In genomic region chr1:63936276-63936675, GRCh38 we compare ENCODE assay signal across 16 cellular contexts.
DNase-seq lines count a peak whose midpoint lies in the region; TF ChIP-seq lines count a peak whose summit lies in the region.
"Had no signal": no experiment of that assay in that cellular context is flagged by ENCODE, and none has a peak within 500 bp of the region (broad histone marks: within the 10 kb centered on the region; RNA-seq: fewer than 3 reads in every experiment).

No MANE protein-coding gene starts in this region.

- H3K36me3 Mint-ChIP-seq in nephron (ENCODE audit: low read depth): no peaks in the 10 kb centered on the region
- H3K36me3 Mint-ChIP-seq in activated T-helper 2 cell treated with anti-CD3 and anti-CD28 coated beads, Interferon-gamma antibody, Interleukin-2, Interleukin-4, amounts not matched to agents 10 μg/mL and 5 μg/mL and 100 μg/mL, durations not matched to agents 14 hours and 24 hours and 36 hours (ENCODE audit: low read depth): no peaks in the 10 kb centered on the region
- no peaks in the 10 kb centered on the region for H3K36me3 Mint-ChIP-seq in immature natural killer cell
- H3K36me3 Mint-ChIP-seq: CD4-positive, alpha-beta memory T cell had no signal

- H3K27ac Mint-ChIP-seq in nephron: peak overlapping the region; percentile 95 to 97 (median 96)
- H3K27ac Mint-ChIP-seq in activated T-helper 2 cell treated with anti-CD3 and anti-CD28 coated beads, Interferon-gamma antibody, Interleukin-2, Interleukin-4, amounts not matched to agents 10 μg/mL and 5 μg/mL and 100 μg/mL, durations not matched to agents 14 hours and 24 hours and 36 hours: no peak overlapping the region
- no peak overlapping the region for H3K27ac Mint-ChIP-seq in immature natural killer cell
- H3K27ac Mint-ChIP-seq: B cell; CD4-positive, alpha-beta memory T cell; GM23338; H9 had no signal

- H3K4me3 Mint-ChIP-seq in nephron: no peak overlapping the region
- no peak overlapping the region for H3K4me3 Mint-ChIP-seq in activated T-helper 2 cell treated with anti-CD3 and anti-CD28 coated beads, Interferon-gamma antibody, Interleukin-2, Interleukin-4, amounts not matched to agents 10 μg/mL and 5 μg/mL and 100 μg/mL, durations not matched to agents 14 hours and 24 hours and 36 hours (ENCODE audit: low read depth)
- no peak overlapping the region for H3K4me3 Mint-ChIP-seq in immature natural killer cell
- H3K4me3 Mint-ChIP-seq: B cell; CD4-positive, alpha-beta memory T cell; GM23338; H9 had no signal

- H3K9me3 Mint-ChIP-seq in nephron (no peaks in the 10 kb centered on the region), immature natural killer cell (no peaks in the 10 kb centered on the region)
- H3K9me3 Mint-ChIP-seq in activated T-helper 2 cell treated with anti-CD3 and anti-CD28 coated beads, Interferon-gamma antibody, Interleukin-2, Interleukin-4, amounts not matched to agents 10 μg/mL and 5 μg/mL and 100 μg/mL, durations not matched to agents 14 hours and 24 hours and 36 hours: no peaks in the 10 kb centered on the region
- H3K9me3 Mint-ChIP-seq: CD4-positive, alpha-beta memory T cell; GM23338; H9 had no signal

- no peak for TF ChIP-seq CTCF in nephron (IDR thresholded peaks at IDR 0.05; ENCODE audit: unreplicated experiment in 3 of 3)

- H3K27me3 Mint-ChIP-seq in nephron (ENCODE audit: low read depth) (no peaks in the 10 kb centered on the region), immature natural killer cell (ENCODE audit: low read depth in 3 of 3) (peaks cover 0 to 2% (median 0%) of the 10 kb centered on the region in 3 donors)
- H3K27me3 Mint-ChIP-seq in activated T-helper 2 cell treated with anti-CD3 and anti-CD28 coated beads, Interferon-gamma antibody, Interleukin-2, Interleukin-4, amounts not matched to agents 10 μg/mL and 5 μg/mL and 100 μg/mL, durations not matched to agents 14 hours and 24 hours and 36 hours (ENCODE audit: low read depth): peaks cover 4% of the 10 kb centered on the region
- H3K27me3 Mint-ChIP-seq: B cell had no signal

- peaks cover 50% of the 10 kb centered on the region for H3K4me1 Mint-ChIP-seq in nephron
- no peaks in the 10 kb centered on the region for H3K4me1 Mint-ChIP-seq in activated T-helper 2 cell treated with anti-CD3 and anti-CD28 coated beads, Interferon-gamma antibody, Interleukin-2, Interleukin-4, amounts not matched to agents 10 μg/mL and 5 μg/mL and 100 μg/mL, durations not matched to agents 14 hours and 24 hours and 36 hours (ENCODE audit: low read depth)
- H3K4me1 Mint-ChIP-seq in immature natural killer cell: no peaks in the 10 kb centered on the region
- H3K4me1 Mint-ChIP-seq: CD4-positive, alpha-beta memory T cell had no signal

- peak; percentile 25 for DNase-seq in EL
- DNase-seq in amniotic epithelial cell (ENCODE audit: low read depth): peak; percentile 13
- peak; percentile 66 for DNase-seq in glomerular visceral epithelial cell (ENCODE audit: extremely low spot score)
- DNase-seq in activated T-helper 2 cell treated with anti-CD3 and anti-CD28 coated beads, Interferon-gamma antibody, Interleukin-2, Interleukin-4, amounts not matched to agents 10 μg/mL and 5 μg/mL and 100 μg/mL, durations not matched to agents 14 hours and 24 hours and 36 hours (ENCODE audit: low spot score): no peak
- no peak for DNase-seq in stimulated activated CD8-positive, alpha-beta memory T cell treated with anti-CD3 and anti-CD28 coated beads, Interleukin-4, amount 100 ng/mL, for 48 hours
- no peak for DNase-seq in immature natural killer cell
- DNase-seq in NCI-H82 (lab: John Stamatoyannopoulos, UW): no peak
- DNase-seq: C1 segment of cervical spinal cord; CD4-positive, alpha-beta memory T cell; DMS153; DMS79 treated with DMSO at 0.1 percent for 48 hours; GDM1; H9 had no signal

- intact Hi-C loops in activated T-helper 2 cell treated with anti-CD3 and anti-CD28 coated beads, Interferon-gamma antibody, Interleukin-2, Interleukin-4, amounts not matched to agents 10 μg/mL and 5 μg/mL and 100 μg/mL, durations not matched to agents 14 hours and 24 hours and 36 hours (cut with micrococcal nuclease): no loop called here

Comparison
In these comparisons a context has a peak if more than half of its experiments do, and no peak if none do; other contexts are left out.
1. DNase-seq: peak in EL (single experiment), amniotic epithelial cell (single experiment) and glomerular visceral epithelial cell (single experiment); none in activated T-helper 2 cell treated with anti-CD3 and anti-CD28 coated beads, Interferon-gamma antibody, Interleukin-2, Interleukin-4, amounts not matched to agents 10 μg/mL and 5 μg/mL and 100 μg/mL, durations not matched to agents 14 hours and 24 hours and 36 hours (single experiment), stimulated activated CD8-positive, alpha-beta memory T cell treated with anti-CD3 and anti-CD28 coated beads, Interleukin-4, amount 100 ng/mL, for 48 hours (single experiment), immature natural killer cell (0 of 3) and NCI-H82 (single experiment).
2. H3K27ac Mint-ChIP-seq: peak in nephron (3 of 3); none in activated T-helper 2 cell treated with anti-CD3 and anti-CD28 coated beads, Interferon-gamma antibody, Interleukin-2, Interleukin-4, amounts not matched to agents 10 μg/mL and 5 μg/mL and 100 μg/mL, durations not matched to agents 14 hours and 24 hours and 36 hours (single experiment) and immature natural killer cell (0 of 6).